Comparison of ENCODE assay signal across 6 cellular contexts in genomic region chr2:91520523-91520922, GRCh38.
DNase-seq lines count a peak whose midpoint lies in the region; ATAC-seq and TF ChIP-seq lines count a peak whose summit lies in the region.
"Not testable (repeated sequence)": the region's sequence is repeated elsewhere in the genome, so short reads cannot be mapped to it uniquely, and the experiment has no call there.

No MANE protein-coding gene starts in this region.

- ATAC-seq in Right ventricle myocardium superior (ENCODE audit: poor library complexity); left lobe of liver; lower lobe of right lung; natural killer cell treated with Interleukin-12 subunit alpha and Interleukin-12 subunit beta and Interleukin-15 and Interleukin-18, amount 100 ng/mL, for 72 hours: not testable (repeated sequence)

- peak; percentile 30 for DNase-seq in Right ventricle myocardium superior
- DNase-seq in left lobe of liver (ENCODE audit: low spot score), result peak; percentile 6
- DNase-seq in lower lobe of right lung, result peak; percentile 10
- peak; percentile 56 for DNase-seq in natural killer cell treated with Interleukin-12 subunit alpha and Interleukin-12 subunit beta and Interleukin-15 and Interleukin-18, amount 100 ng/mL, for 72 hours (ENCODE audit: low spot score)
- peak; percentile 1 for DNase-seq in prostate gland (ENCODE audit: low spot score)
- DNase-seq in spleen, result peak; percentile 41

- not testable (repeated sequence) for H3K27me3 ChIP-seq in lower lobe of right lung (ENCODE audit: low read depth); prostate gland (replicated peaks; ENCODE audit: insufficient read depth); spleen (replicated peaks in 1 of 7)

- H3K4me3 ChIP-seq in lower lobe of right lung, prostate gland, spleen: not testable (repeated sequence)

- not testable (repeated sequence) for H3K27me3 Mint-ChIP-seq in natural killer cell treated with Interleukin-12 subunit alpha and Interleukin-12 subunit beta and Interleukin-15 and Interleukin-18, amount 100 ng/mL, for 72 hours

- H3K4me1 Mint-ChIP-seq in natural killer cell treated with Interleukin-12 subunit alpha and Interleukin-12 subunit beta and Interleukin-15 and Interleukin-18, amount 100 ng/mL, for 72 hours (ENCODE audit: low read depth in 2 of 2), result not testable (repeated sequence)

- H3K36me3 Mint-ChIP-seq in natural killer cell treated with Interleukin-12 subunit alpha and Interleukin-12 subunit beta and Interleukin-15 and Interleukin-18, amount 100 ng/mL, for 72 hours, result not testable (repeated sequence)

- not testable (repeated sequence) for H3K27ac ChIP-seq in lower lobe of right lung, prostate gland, spleen

- not testable (repeated sequence) for H3K9me3 Mint-ChIP-seq in natural killer cell treated with Interleukin-12 subunit alpha and Interleukin-12 subunit beta and Interleukin-15 and Interleukin-18, amount 100 ng/mL, for 72 hours

- TF ChIP-seq CTCF in lower lobe of right lung (IDR thresholded peaks at IDR 0.05); prostate gland (IDR thresholded peaks at IDR 0.05); spleen (IDR thresholded peaks at IDR 0.05 in 8 of 11, conservative IDR thresholded peaks at IDR 0.05 in 3 of 11): not testable (repeated sequence)

- not testable (repeated sequence) for H3K4me1 ChIP-seq in lower lobe of right lung; prostate gland (replicated peaks); spleen

- H3K36me3 ChIP-seq in lower lobe of right lung, prostate gland, spleen: not testable (repeated sequence)

- WGBS in prostate gland, result 100% methylated on average over 1 of the region's 3 CpGs
- WGBS in spleen, 5 donors, result 82 to 95% (median 87%) methylated on average over 3 of the region's 3 CpGs; no CpG with 5 or more reads in 2 of the 5 donors

- not testable (repeated sequence) for H3K4me3 Mint-ChIP-seq in natural killer cell treated with Interleukin-12 subunit alpha and Interleukin-12 subunit beta and Interleukin-15 and Interleukin-18, amount 100 ng/mL, for 72 hours

- not testable (repeated sequence) for H3K9me3 ChIP-seq in lower lobe of right lung, prostate gland, spleen

- intact Hi-C loops in Right ventricle myocardium superior (cut with DNase I); lower lobe of right lung (cut with DNase I); prostate gland (cut with DNase I); spleen (cut with DNase I; ENCODE audit: low total_unique reads): not testable (repeated sequence)

- H3K27ac Mint-ChIP-seq in natural killer cell treated with Interleukin-12 subunit alpha and Interleukin-12 subunit beta and Interleukin-15 and Interleukin-18, amount 100 ng/mL, for 72 hours, result not testable (repeated sequence)

- not testable (repeated sequence) for TF ChIP-seq POLR2A in prostate gland (IDR thresholded peaks at IDR 0.05); spleen (IDR thresholded peaks at IDR 0.05)

Comparison
In these comparisons a context has a peak if more than half of its experiments do, and no peak if none do; other contexts are left out.
1. DNase-seq: peak in every context shown above with its lines; median percentile 56 in natural killer cell treated with Interleukin-12 subunit alpha and Interleukin-12 subunit beta and Interleukin-15 and Interleukin-18, amount 100 ng/mL, for 72 hours; 41 in spleen; 30 in Right ventricle myocardium superior; 10 in lower lobe of right lung; 6 in left lobe of liver; 1 in prostate gland.